Comparison of ENCODE assay signal across 8 cellular contexts in genomic region chr12:119544780-119545625, GRCh38. TPM values are rescaled to one million over a fixed set of nuclear protein-coding genes. Genes with fewer than 3 reads are reported as not detected.
DNase-seq lines count a peak whose midpoint lies in the region; ATAC-seq and TF ChIP-seq lines count a peak whose summit lies in the region.

No MANE protein-coding gene starts in this region.

- H3K27ac ChIP-seq in DND-41 (ENCODE audit: low read length): no peak overlapping the region
- no peak overlapping the region for H3K27ac ChIP-seq in mesenchymal stem cell (ENCODE audit: low read length, poor library complexity, severe bottlenecking)

- ATAC-seq in DND-41 (ENCODE audit: insufficient read depth, low read depth) (peak; percentile 75), HG03175 (IDR thresholded peaks at IDR 0.05; ENCODE audit: unreplicated experiment) (peak; percentile 56), HG02763 (IDR thresholded peaks at IDR 0.05; ENCODE audit: unreplicated experiment) (no peak)

- no peaks in the 10 kb centered on the region for H3K4me1 ChIP-seq in DND-41 (ENCODE audit: insufficient read depth, low read length)
- no peaks in the 10 kb centered on the region for H3K4me1 ChIP-seq in mesenchymal stem cell (ENCODE audit: control insufficient read depth, insufficient read depth, low read depth, low read length)

- no peaks in the 10 kb centered on the region for H3K79me1 ChIP-seq in mesenchymal stem cell (replicated peaks; ENCODE audit: low read length, poor library complexity, severe bottlenecking)

- H4K8ac ChIP-seq in mesenchymal stem cell (ENCODE audit: low read length): no peak overlapping the region

- H3K36me3 ChIP-seq in DND-41 (ENCODE audit: insufficient read depth, low read length) (no peaks in the 10 kb centered on the region), mesenchymal stem cell (ENCODE audit: control insufficient read depth in 1 of 2, insufficient read depth in 2 of 2, low read depth in 1 of 2, low read length in 2 of 2) (no peaks in the 10 kb centered on the region)

- no peak overlapping the region for H3K4ac ChIP-seq in mesenchymal stem cell (ENCODE audit: low read depth in 1 of 2, low read length in 2 of 2)

- no peak overlapping the region for H2AK5ac ChIP-seq in mesenchymal stem cell (ENCODE audit: low read length, severe bottlenecking)

- H3K23ac ChIP-seq in mesenchymal stem cell (ENCODE audit: low read length in 2 of 2): no peak overlapping the region

- H3K4me2 ChIP-seq in DND-41 (ENCODE audit: insufficient read depth, low read length) (no peak overlapping the region), mesenchymal stem cell (ENCODE audit: low read length, poor library complexity, severe bottlenecking) (no peak overlapping the region)

- H3K9ac ChIP-seq in DND-41 (ENCODE audit: low read depth, low read length): no peak overlapping the region
- H3K9ac ChIP-seq in mesenchymal stem cell (ENCODE audit: low read length): no peak overlapping the region

- H2BK5ac ChIP-seq in mesenchymal stem cell (ENCODE audit: low read depth, low read length, poor library complexity, severe bottlenecking): no peak overlapping the region

- no peak overlapping the region for H3K18ac ChIP-seq in mesenchymal stem cell (ENCODE audit: low read depth in 1 of 2, low read length in 2 of 2)

- peak; percentile 96 for TF ChIP-seq CTCF in DND-41 (IDR thresholded peaks at IDR 0.05; ENCODE audit: borderline replicate concordance, extremely low read depth, low read length, poor library complexity, severe bottlenecking)

- H4K20me1 ChIP-seq in DND-41 (ENCODE audit: insufficient read depth, low read length): 0 out of 2 replicates have a peak, but pooled peaks cover 2% of the 10 kb centered on the region

- peak; percentile 64 for DNase-seq in DND-41
- DNase-seq in NCI-H748 (lab: John Stamatoyannopoulos, UW; ENCODE audit: unreplicated experiment): peak; percentile 88
- DNase-seq in activated CD4-positive, alpha-beta T cell treated with anti-CD3 and anti-CD28 coated beads, Interleukin-2, amount 50 U/mL, for 48 hours: peak; percentile 56 to 58
- peak; percentile 25 for DNase-seq in effector CD8-positive, alpha-beta T cell (lab: John Stamatoyannopoulos, UW)
- DNase-seq in mesenchymal stem cell: peak; percentile 56
- peak; percentile 1 to 9 for DNase-seq in stimulated activated CD8-positive, alpha-beta memory T cell treated with anti-CD3 and anti-CD28 coated beads, Interleukin-4, amount 100 ng/mL, for 4 hours (ENCODE audit: low read depth in 2 of 2, low spot score in 1 of 2)

- no peaks in the 10 kb centered on the region for H3K79me2 ChIP-seq in DND-41 (ENCODE audit: insufficient read depth, low read length)

- H3K14ac ChIP-seq in mesenchymal stem cell (ENCODE audit: low read length in 2 of 2): no peak overlapping the region

- H3K27me3 ChIP-seq in DND-41 (ENCODE audit: insufficient read depth, low read length, poor library complexity) (no peaks in the 10 kb centered on the region), mesenchymal stem cell (ENCODE audit: control insufficient read depth in 1 of 2, insufficient read depth in 1 of 2, low read length in 2 of 2) (peaks cover 0 to 4% of the 10 kb centered on the region in 2 experiments)

- no peak overlapping the region for H2BK120ac ChIP-seq in mesenchymal stem cell (ENCODE audit: low read depth, low read length)

- no peak overlapping the region for H4K91ac ChIP-seq in mesenchymal stem cell (ENCODE audit: low read length)

- 26% methylated on average over 5 of the region's 9 CpGs for WGBS in mesenchymal stem cell

- no peak overlapping the region for H2AFZ ChIP-seq in DND-41 (ENCODE audit: low read depth, low read length)
- H2AFZ ChIP-seq in mesenchymal stem cell (ENCODE audit: low read depth, low read length): no peak overlapping the region

- no peak overlapping the region for H2BK15ac ChIP-seq in mesenchymal stem cell (ENCODE audit: low read depth, poor library complexity, severe bottlenecking)

- no peak overlapping the region for H3K4me3 ChIP-seq in DND-41 (ENCODE audit: low read depth in 1 of 2, low read length in 2 of 2)
- no peak overlapping the region for H3K4me3 ChIP-seq in mesenchymal stem cell (ENCODE audit: insufficient read depth in 1 of 2, low read depth in 1 of 2, low read length in 2 of 2)

- no peak overlapping the region for H2BK12ac ChIP-seq in mesenchymal stem cell (ENCODE audit: low read length in 2 of 2)

- H3K9me3 ChIP-seq in DND-41 (ENCODE audit: insufficient read depth, low read length, severe bottlenecking) (no peaks in the 10 kb centered on the region), mesenchymal stem cell (ENCODE audit: control insufficient read depth, low read length) (no peaks in the 10 kb centered on the region)

RNA-seq across cellular contexts. Expression of gene TMEM233, which starts 48.6 kb away (rescaled TPM):
- polyA plus RNA-seq in mesenchymal stem cell (2013, experiment 1 of 2): not detected
- not detected for polyA plus RNA-seq in mesenchymal stem cell (2013, experiment 2 of 2)

Comparison
In these comparisons a context has a peak if more than half of its experiments do, and no peak if none do; other contexts are left out.
1. DNase-seq: peak in every context shown above with its lines; median percentile 88 in NCI-H748; 64 in DND-41; 57 in activated CD4-positive, alpha-beta T cell treated with anti-CD3 and anti-CD28 coated beads, Interleukin-2, amount 50 U/mL, for 48 hours; 56 in mesenchymal stem cell; 25 in effector CD8-positive, alpha-beta T cell; 5 in stimulated activated CD8-positive, alpha-beta memory T cell treated with anti-CD3 and anti-CD28 coated beads, Interleukin-4, amount 100 ng/mL, for 4 hours.